Comparison of ENCODE assay signal across 1 cellular context in the genomic region with DNA sequence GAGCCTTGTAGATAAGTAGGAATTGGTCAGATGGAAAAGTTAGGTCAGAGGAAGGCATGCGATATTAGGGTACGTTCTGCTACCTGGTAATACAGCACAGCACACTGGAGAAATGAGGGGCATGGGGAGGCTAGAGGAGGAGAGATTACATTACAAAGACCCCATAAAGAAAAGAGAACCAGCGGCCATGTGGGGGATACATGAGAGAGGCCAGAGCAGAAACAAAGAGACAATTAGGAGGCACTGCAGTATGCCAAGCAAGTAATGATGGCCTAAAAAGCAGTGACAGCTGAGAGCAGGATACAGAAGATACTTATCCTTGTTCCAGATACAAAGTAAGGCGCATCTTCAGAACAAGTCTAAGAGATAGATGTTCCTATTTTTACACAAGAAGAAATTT.
TF ChIP-seq lines count a peak whose summit lies in the region.

No MANE protein-coding gene starts in this region.

TF ChIP-seq in H1, 55 proteins besides CTCF, POLR2A, EP300 and RAD21:
- TF ChIP-seq POU5F1 (IDR thresholded peaks at IDR 0.05; ENCODE audit: low read depth, low read length) = no peak
- no peak for TF ChIP-seq HDAC2 (IDR thresholded peaks at IDR 0.05; ENCODE audit: borderline replicate concordance in 1 of 2, low read depth in 2 of 2, low read length in 2 of 2)
- TF ChIP-seq CREB1 (IDR thresholded peaks at IDR 0.05) = no peak
- no peak for TF ChIP-seq FOSL1 (IDR thresholded peaks at IDR 0.05; ENCODE audit: insufficient read depth, low read depth, low read length)
- TF ChIP-seq YY1 (IDR thresholded peaks at IDR 0.05; ENCODE audit: low read depth, low read length) = no peak
TF ChIP-seq in H1: peak in this region for 0.
